In the genomic region with DNA sequence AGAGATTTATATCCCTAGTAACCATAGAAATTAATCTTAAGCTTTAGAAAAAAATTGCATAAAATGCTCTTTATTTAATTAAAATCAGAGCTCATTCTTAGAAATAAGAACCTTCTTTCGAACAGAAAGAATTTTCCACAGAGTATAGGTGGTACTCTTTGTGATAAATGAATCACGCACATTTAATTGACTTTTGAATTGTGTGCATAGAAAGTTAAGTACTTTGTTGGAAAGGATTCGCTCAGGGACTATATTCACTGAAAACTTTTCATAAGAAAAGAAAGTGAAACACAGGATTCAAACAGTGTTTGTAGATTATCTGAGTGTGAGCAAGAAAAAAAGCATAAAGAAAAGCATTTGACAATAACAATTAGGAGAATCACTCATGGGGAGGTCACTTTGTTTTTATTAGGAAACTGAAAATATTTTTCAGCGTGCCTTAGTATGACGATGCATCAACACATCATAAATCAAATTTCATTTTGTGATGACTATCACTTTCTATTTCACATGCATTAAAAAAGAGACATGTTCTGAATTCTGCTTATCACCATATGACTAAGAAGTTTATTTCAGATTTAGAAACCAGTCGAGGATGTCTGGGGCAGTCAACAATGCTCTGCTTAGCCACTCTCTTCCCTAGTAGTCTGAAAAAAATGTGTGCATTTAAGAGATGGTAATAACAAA, we compare ENCODE assay signal across 9 cellular contexts. TPM values are rescaled to one million over a fixed set of nuclear protein-coding genes. Genes with fewer than 3 reads are reported as not detected.
A peak's percentile ranks its signal among the peaks of the same experiment; 100 is the strongest.
DNase-seq lines count a peak whose midpoint lies in the region; ATAC-seq lines count a peak whose summit lies in the region.
"Had no signal": no experiment of that assay in that cellular context is flagged by ENCODE, and none has a peak within 500 bp of the region (broad histone marks: within the 10 kb centered on the region; RNA-seq: fewer than 3 reads in every experiment).

No MANE protein-coding gene starts in this region.

- ATAC-seq in activated T-cell treated with anti-CD3 and anti-CD28 coated beads, Interleukin-2, amount 50 U/mL, for 4 hours = peak; percentile 81 to 83
- peak; percentile 70 for ATAC-seq in HG03060 (IDR thresholded peaks at IDR 0.05; ENCODE audit: low read depth, unreplicated experiment)

- H3K27me3 ChIP-seq in subcutaneous abdominal adipose tissue (ENCODE audit: control insufficient read depth in 5 of 5, insufficient read depth in 4 of 5, low read length in 5 of 5) = no peaks in the 10 kb centered on the region

- H3K27me3 Mint-ChIP-seq in activated T-cell treated with anti-CD3 and anti-CD28 coated beads, Interleukin-2, amount 50 U/mL, for 4 hours (ENCODE audit: low read depth) = no peaks in the 10 kb centered on the region
- no peaks in the 10 kb centered on the region for H3K27me3 Mint-ChIP-seq in activated T-helper 2 cell treated with anti-CD3 and anti-CD28 coated beads, Interferon-gamma antibody, Interleukin-2, Interleukin-4, amounts not matched to agents 10 μg/mL and 5 μg/mL and 100 μg/mL, durations not matched to agents 14 hours and 24 hours and 36 hours (ENCODE audit: low read depth)

- no peaks in the 10 kb centered on the region for H3K9me3 ChIP-seq in subcutaneous abdominal adipose tissue (ENCODE audit: control insufficient read depth in 5 of 5, low read length in 5 of 5)

- no peak overlapping the region for H3K27ac ChIP-seq in subcutaneous abdominal adipose tissue (ENCODE audit: low read depth, low read length)

- peak overlapping the region in 3 of 5 donors; percentile 5 to 44 (median 33) for H3K9ac ChIP-seq in subcutaneous abdominal adipose tissue (ENCODE audit: low read length in 5 of 5)

- no peaks in the 10 kb centered on the region for H3K36me3 ChIP-seq in subcutaneous abdominal adipose tissue (ENCODE audit: control insufficient read depth in 5 of 5, insufficient read depth in 5 of 5, low read length in 5 of 5)

- peaks cover 19% of the 10 kb centered on the region for H3K4me1 Mint-ChIP-seq in activated T-cell treated with anti-CD3 and anti-CD28 coated beads, Interleukin-2, amount 50 U/mL, for 4 hours (ENCODE audit: low read depth)
- H3K4me1 Mint-ChIP-seq in activated T-helper 2 cell treated with anti-CD3 and anti-CD28 coated beads, Interferon-gamma antibody, Interleukin-2, Interleukin-4, amounts not matched to agents 10 μg/mL and 5 μg/mL and 100 μg/mL, durations not matched to agents 14 hours and 24 hours and 36 hours (ENCODE audit: low read depth) = peaks cover 5% of the 10 kb centered on the region

- peak overlapping the region in 2 of 5 donors; percentile 27 to 35 for H3K4me3 ChIP-seq in subcutaneous abdominal adipose tissue (ENCODE audit: low read depth in 1 of 5, low read length in 5 of 5)

- DNase-seq in activated T-cell treated with anti-CD3 and anti-CD28 coated beads, Interleukin-2, amount 50 U/mL, for 4 hours = no peak
- no peak for DNase-seq in activated T-cell treated with anti-CD3 and anti-CD28 coated beads, Interleukin-2, amount 50 U/mL, for 48 hours
- DNase-seq in activated T-helper 2 cell treated with anti-CD3 and anti-CD28 coated beads, Interferon-gamma antibody, Interleukin-2, Interleukin-4, amounts not matched to agents 10 μg/mL and 5 μg/mL and 100 μg/mL, durations not matched to agents 14 hours and 24 hours and 36 hours (ENCODE audit: low spot score) = no peak
- DNase-seq in dedifferentiated amniotic fluid mesenchymal stem cell (ENCODE audit: extremely low spot score) (no peak), NCI-H146 treated with DMSO at 0.1 percent for 48 hours (lab: John Stamatoyannopoulos, UW; ENCODE audit: unreplicated experiment) (no peak), NCI-H82 (lab: John Stamatoyannopoulos, UW) (no peak)
- DNase-seq: activated CD4-positive, alpha-beta T cell treated with anti-CD3 and anti-CD28 coated beads for 1 hour had no signal

- peaks cover 2% of the 10 kb centered on the region for H3K36me3 Mint-ChIP-seq in activated T-cell treated with anti-CD3 and anti-CD28 coated beads, Interleukin-2, amount 50 U/mL, for 4 hours (ENCODE audit: insufficient read depth)
- no peaks in the 10 kb centered on the region for H3K36me3 Mint-ChIP-seq in activated T-helper 2 cell treated with anti-CD3 and anti-CD28 coated beads, Interferon-gamma antibody, Interleukin-2, Interleukin-4, amounts not matched to agents 10 μg/mL and 5 μg/mL and 100 μg/mL, durations not matched to agents 14 hours and 24 hours and 36 hours (ENCODE audit: low read depth)

- intact Hi-C loops in activated T-helper 2 cell treated with anti-CD3 and anti-CD28 coated beads, Interferon-gamma antibody, Interleukin-2, Interleukin-4, amounts not matched to agents 10 μg/mL and 5 μg/mL and 100 μg/mL, durations not matched to agents 14 hours and 24 hours and 36 hours (cut with micrococcal nuclease) = loop anchor here (1.0 kb wide), 1 partner anchor 11 kb away; no protein-coding TSS in a partner anchor

- H3K27ac Mint-ChIP-seq in activated T-helper 2 cell treated with anti-CD3 and anti-CD28 coated beads, Interferon-gamma antibody, Interleukin-2, Interleukin-4, amounts not matched to agents 10 μg/mL and 5 μg/mL and 100 μg/mL, durations not matched to agents 14 hours and 24 hours and 36 hours = no peak overlapping the region

- peak overlapping the region; percentile 51 for H3K4me3 Mint-ChIP-seq in activated T-cell treated with anti-CD3 and anti-CD28 coated beads, Interleukin-2, amount 50 U/mL, for 4 hours
- H3K4me3 Mint-ChIP-seq in activated T-helper 2 cell treated with anti-CD3 and anti-CD28 coated beads, Interferon-gamma antibody, Interleukin-2, Interleukin-4, amounts not matched to agents 10 μg/mL and 5 μg/mL and 100 μg/mL, durations not matched to agents 14 hours and 24 hours and 36 hours (ENCODE audit: low read depth) = peak overlapping the region; percentile 36

- H3K9me3 Mint-ChIP-seq in activated T-cell treated with anti-CD3 and anti-CD28 coated beads, Interleukin-2, amount 50 U/mL, for 4 hours = no peaks in the 10 kb centered on the region
- H3K9me3 Mint-ChIP-seq in activated T-helper 2 cell treated with anti-CD3 and anti-CD28 coated beads, Interferon-gamma antibody, Interleukin-2, Interleukin-4, amounts not matched to agents 10 μg/mL and 5 μg/mL and 100 μg/mL, durations not matched to agents 14 hours and 24 hours and 36 hours = no peaks in the 10 kb centered on the region

- peaks cover 0 to 15% (median 10%) of the 10 kb centered on the region in 5 donors for H3K4me1 ChIP-seq in subcutaneous abdominal adipose tissue (ENCODE audit: control insufficient read depth in 5 of 5, insufficient read depth in 5 of 5, low read length in 5 of 5)

RNA-seq across cellular contexts. Expression of gene STX18, which starts 49.5 kb away (rescaled TPM):
- 10 to 100 TPM; 27.6 to 30.1 (median 29.7) TPM for total RNA-seq in activated T-cell treated with anti-CD3 and anti-CD28 coated beads, Interleukin-2, amount 50 U/mL, for 4 hours
- 26.9 and 30.8 TPM in 2 replicates for total RNA-seq in activated T-helper 2 cell treated with anti-CD3 and anti-CD28 coated beads, Interferon-gamma antibody, Interleukin-2, Interleukin-4, amounts not matched to agents 10 μg/mL and 5 μg/mL and 100 μg/mL, durations not matched to agents 14 hours and 24 hours and 36 hours
